17 cellular contexts compared by ENCODE assay signal in the genomic region with DNA sequence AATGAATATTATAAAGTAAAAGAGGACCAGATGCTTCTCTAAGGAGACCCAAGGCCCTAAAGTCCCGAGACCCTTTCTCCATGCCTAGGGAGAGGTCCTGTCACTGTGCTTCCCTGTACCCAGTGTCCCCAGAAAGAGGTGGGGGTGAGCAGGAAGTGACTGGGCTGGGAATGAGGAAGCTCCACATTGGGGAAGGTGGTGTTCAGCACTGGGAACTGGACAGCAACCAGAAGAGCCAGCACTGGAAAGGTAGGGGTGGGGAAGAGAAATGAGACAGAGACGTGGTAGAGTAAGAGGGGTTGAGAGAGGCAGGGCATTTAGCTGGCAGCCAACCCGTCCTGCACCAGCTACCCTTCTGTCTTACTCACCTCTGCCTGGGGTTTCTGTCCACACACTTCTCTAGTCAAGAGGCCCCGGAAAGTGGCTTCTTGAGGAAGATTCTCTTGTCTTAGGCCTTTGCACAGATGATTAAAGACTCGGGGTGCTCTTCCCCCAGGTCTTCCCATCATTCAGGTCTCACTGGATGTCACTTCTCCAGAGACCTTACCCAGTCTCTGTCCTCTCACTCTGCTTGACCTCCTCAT. TPM values are rescaled to one million over a fixed set of nuclear protein-coding genes. Genes with fewer than 3 reads are reported as not detected.
DNase-seq lines count a peak whose midpoint lies in the region; ATAC-seq and TF ChIP-seq lines count a peak whose summit lies in the region.
"Had no signal": no experiment of that assay in that cellular context is flagged by ENCODE, and none has a peak within 500 bp of the region (broad histone marks: within the 10 kb centered on the region; RNA-seq: fewer than 3 reads in every experiment).

No MANE protein-coding gene starts in this region.

- no peaks in the 10 kb centered on the region for H3K27me3 Mint-ChIP-seq in activated CD4-positive, alpha-beta T cell treated with anti-CD3 and anti-CD28 coated beads, Interleukin-2, amount 10 ng/mL, durations not matched to agents 7 days and 5 days
- H3K27me3 Mint-ChIP-seq: activated CD4-positive, alpha-beta memory T cell treated with anti-CD3 and anti-CD28 coated beads for 36 hours; stimulated activated naive CD8-positive, alpha-beta T cell treated with anti-CD3 and anti-CD28 coated beads, Interleukin-15, Interleukin-2, amounts not matched to agents 100 ng/mL and 50 ng/mL, for 24 hours had no signal

- no peak overlapping the region for H3K4me3 Mint-ChIP-seq in activated CD4-positive, alpha-beta T cell treated with anti-CD3 and anti-CD28 coated beads, Interleukin-2, amount 10 ng/mL, durations not matched to agents 7 days and 5 days
- H3K4me3 Mint-ChIP-seq: activated CD4-positive, alpha-beta memory T cell treated with anti-CD3 and anti-CD28 coated beads for 36 hours; CD14-positive monocyte; stimulated activated naive CD8-positive, alpha-beta T cell treated with anti-CD3 and anti-CD28 coated beads, Interleukin-15, Interleukin-2, amounts not matched to agents 100 ng/mL and 50 ng/mL, for 24 hours had no signal

- no peak overlapping the region for H3K27ac Mint-ChIP-seq in activated CD4-positive, alpha-beta T cell treated with anti-CD3 and anti-CD28 coated beads, Interleukin-2, amount 10 ng/mL, durations not matched to agents 7 days and 5 days
- H3K27ac Mint-ChIP-seq: activated CD4-positive, alpha-beta memory T cell treated with anti-CD3 and anti-CD28 coated beads for 36 hours; stimulated activated naive CD8-positive, alpha-beta T cell treated with anti-CD3 and anti-CD28 coated beads, Interleukin-15, Interleukin-2, amounts not matched to agents 100 ng/mL and 50 ng/mL, for 24 hours had no signal

- peaks cover 3% of the 10 kb centered on the region for H3K36me3 Mint-ChIP-seq in activated CD4-positive, alpha-beta T cell treated with anti-CD3 and anti-CD28 coated beads, Interleukin-2, amount 10 ng/mL, durations not matched to agents 7 days and 5 days (ENCODE audit: low read depth)

- no peak for TF ChIP-seq CTCF in left lung (IDR thresholded peaks at IDR 0.05)

- no peaks in the 10 kb centered on the region for H3K9me3 Mint-ChIP-seq in activated CD4-positive, alpha-beta T cell treated with anti-CD3 and anti-CD28 coated beads, Interleukin-2, amount 10 ng/mL, durations not matched to agents 7 days and 5 days
- H3K9me3 Mint-ChIP-seq: activated CD4-positive, alpha-beta memory T cell treated with anti-CD3 and anti-CD28 coated beads for 36 hours; stimulated activated naive CD8-positive, alpha-beta T cell treated with anti-CD3 and anti-CD28 coated beads, Interleukin-15, Interleukin-2, amounts not matched to agents 100 ng/mL and 50 ng/mL, for 24 hours had no signal

- DNase-seq in CD1c-positive myeloid dendritic cell (ENCODE audit: extremely low spot score): peak; percentile 52
- DNase-seq in H7: peak; percentile 85
- DNase-seq in left lung: no peak
- no peak for DNase-seq in stimulated activated naive CD4-positive, alpha-beta T cell treated with Interleukin-2 at 50 U/mL for 16 hours (lab: John Stamatoyannopoulos, UW)
- DNase-seq in activated CD4-positive, alpha-beta T cell treated with anti-CD3 and anti-CD28 coated beads, Interleukin-2, amount 10 ng/mL, durations not matched to agents 7 days and 5 days: no peak
- DNase-seq in NCI-H1105 treated with DMSO at 0.1 percent for 48 hours (lab: John Stamatoyannopoulos, UW): no peak
- no peak for DNase-seq in OCI-M2 (lab: John Stamatoyannopoulos, UW; ENCODE audit: unreplicated experiment)
- DNase-seq: activated CD4-positive, alpha-beta memory T cell treated with anti-CD3 and anti-CD28 coated beads for 36 hours; activated naive CD4-positive, alpha-beta T cell; NK-92 treated with Interleukin-12 subunit alpha and Interleukin-12 subunit beta, amount 100 ng/mL, for 24 hours; stimulated activated CD4-positive, alpha-beta T cell treated with anti-CD3 and anti-CD28 coated beads, Interleukin-4, amount 100 ng/mL, for 4 hours had no signal

- POLR2A ChIA-PET in activated CD4-positive, alpha-beta T cell treated with anti-CD3 and anti-CD28 coated beads, Interleukin-2, amount 10 ng/mL, durations not matched to agents 7 days and 5 days (lab: Charles Lee): no interaction called here

- H3K4me1 Mint-ChIP-seq in activated CD4-positive, alpha-beta T cell treated with anti-CD3 and anti-CD28 coated beads, Interleukin-2, amount 10 ng/mL, durations not matched to agents 7 days and 5 days: no peaks in the 10 kb centered on the region
- H3K4me1 Mint-ChIP-seq: CD14-positive monocyte had no signal

- H3K4me3 ChIP-seq in H7 (ENCODE audit: insufficient read depth, low read depth, low read length) (no peak overlapping the region), left lung (no peak overlapping the region)

- CTCF ChIA-PET in activated CD4-positive, alpha-beta T cell treated with anti-CD3 and anti-CD28 coated beads, Interleukin-2, amount 10 ng/mL, durations not matched to agents 7 days and 5 days (lab: Charles Lee): interaction anchor here (0.8 kb wide), 1 partner anchor 12 kb away, joined by 3 read pairs; a partner anchor contains a TSS

- intact Hi-C loops in left lung (cut with DNase I): no loop called here

- H3K27ac ChIP-seq in left lung: no peak overlapping the region

- H3K36me3 ChIP-seq in H7 (replicated peaks; ENCODE audit: control insufficient read depth, insufficient read depth, low read length) (peaks cover 14% of the 10 kb centered on the region), left lung (peaks cover 0 to 40% of the 10 kb centered on the region in 2 donors)

- no peaks in the 10 kb centered on the region for H3K4me1 ChIP-seq in left lung

- no peaks in the 10 kb centered on the region for H3K9me3 ChIP-seq in left lung

- peak; percentile 33; the same call in 1 of the 3 replicates for ATAC-seq in SK-N-SH treated with all-trans-retinoic acid at 6 μM for 48 hours
- ATAC-seq in left lung: peak; percentile 33

- no peaks in the 10 kb centered on the region for H3K27me3 ChIP-seq in H7 (ENCODE audit: control insufficient read depth, insufficient read depth, low read length)
- no peaks in the 10 kb centered on the region for H3K27me3 ChIP-seq in left lung

TF ChIP-seq in SK-N-SH treated with all-trans-retinoic acid at 6 μM for 48 hours, 23 proteins besides CTCF, POLR2A, EP300 and RAD21:
- TF ChIP-seq ISL1 (CRISPR knock-in tag; IDR thresholded peaks at IDR 0.05): no peak
- no peak for TF ChIP-seq SNAI2 (CRISPR knock-in tag; IDR thresholded peaks at IDR 0.05)
- TF ChIP-seq ARNTL (CRISPR knock-in tag; IDR thresholded peaks at IDR 0.05; ENCODE audit: borderline replicate concordance, low read depth): no peak
- TF ChIP-seq ZFP30 (CRISPR knock-in tag; IDR thresholded peaks at IDR 0.05): no peak

RNA-seq across cellular contexts. Expression of a gene that starts 12.2 kb away (rescaled TPM):
- 62.0 and 80.6 TPM in 2 replicates for total RNA-seq in H7 (2014; rRNA removed; shearing (Covaris generic))
- 10 to 100 TPM; 14.5 to 25.7 TPM for total RNA-seq in left lung
- total RNA-seq in activated CD4-positive, alpha-beta T cell treated with anti-CD3 and anti-CD28 coated beads, Interleukin-2, amount 10 ng/mL, durations not matched to agents 7 days and 5 days: 10 to 100 TPM; 24.3 to 25.1 TPM

RNA-seq across cellular contexts. Expression of a gene that starts 12.7 kb away (rescaled TPM):
- 3.2 and 5.5 TPM in 2 replicates for total RNA-seq in H7 (2014; rRNA removed; shearing (Covaris generic))
- 10 to 100 TPM; 21.0 to 21.4 TPM for total RNA-seq in left lung
- 10 to 100 TPM; 22.1 to 22.9 TPM for total RNA-seq in activated CD4-positive, alpha-beta T cell treated with anti-CD3 and anti-CD28 coated beads, Interleukin-2, amount 10 ng/mL, durations not matched to agents 7 days and 5 days

RNA-seq across cellular contexts. Expression of a gene that starts 25.7 kb away (rescaled TPM):
- 0.14 TPM in 1 of 2 replicates, not detected in the other for total RNA-seq in H7 (2014; rRNA removed; shearing (Covaris generic))
- total RNA-seq in left lung: not detected
- total RNA-seq in activated CD4-positive, alpha-beta T cell treated with anti-CD3 and anti-CD28 coated beads, Interleukin-2, amount 10 ng/mL, durations not matched to agents 7 days and 5 days: not detected
- total RNA-seq: activated CD4-positive, alpha-beta memory T cell treated with anti-CD3 and anti-CD28 coated beads for 36 hours; epithelial cell of proximal tubule; renal cortical epithelial cell; T-helper 1 cell treated with Interleukin-12 subunit alpha and Interleukin-12 subunit beta and Interleukin-4 antibody, amounts not matched to agents 30 ng/mL and 1 ng/mL, for 36 hours had no signal

RNA-seq across cellular contexts. Expression of a gene that starts 26.4 kb away (rescaled TPM):
- not detected in 2 replicates for total RNA-seq in H7 (2014; rRNA removed; shearing (Covaris generic))
- not detected for total RNA-seq in left lung
- total RNA-seq in activated CD4-positive, alpha-beta T cell treated with anti-CD3 and anti-CD28 coated beads, Interleukin-2, amount 10 ng/mL, durations not matched to agents 7 days and 5 days: not detected
- total RNA-seq: activated CD4-positive, alpha-beta memory T cell treated with anti-CD3 and anti-CD28 coated beads for 36 hours; epithelial cell of proximal tubule; renal cortical epithelial cell; T-helper 1 cell treated with Interleukin-12 subunit alpha and Interleukin-12 subunit beta and Interleukin-4 antibody, amounts not matched to agents 30 ng/mL and 1 ng/mL, for 36 hours had no signal

RNA-seq across cellular contexts. Expression of a gene that starts 37.7 kb away (rescaled TPM):
- total RNA-seq in H7 (2014; rRNA removed; shearing (Covaris generic)): 29.4 and 48.1 TPM in 2 replicates
- 10 to 100 TPM; 29.7 to 43.1 TPM for total RNA-seq in left lung
- total RNA-seq in activated CD4-positive, alpha-beta T cell treated with anti-CD3 and anti-CD28 coated beads, Interleukin-2, amount 10 ng/mL, durations not matched to agents 7 days and 5 days: 10 to 100 TPM; 21.4 to 27.2 TPM

Comparison
In these comparisons a context has a peak if more than half of its experiments do, and no peak if none do; other contexts are left out.
1. DNase-seq: peak in CD1c-positive myeloid dendritic cell (single experiment) and H7 (single experiment); none in left lung (0 of 2), stimulated activated naive CD4-positive, alpha-beta T cell treated with Interleukin-2 at 50 U/mL for 16 hours (single experiment), activated CD4-positive, alpha-beta T cell treated with anti-CD3 and anti-CD28 coated beads, Interleukin-2, amount 10 ng/mL, durations not matched to agents 7 days and 5 days (single experiment), NCI-H1105 treated with DMSO at 0.1 percent for 48 hours (single experiment) and OCI-M2 (single experiment).